ENCODE assay signal across 8 cellular contexts in genomic region chr11:3866206-3866605, GRCh38. TPM values are rescaled to one million over a fixed set of nuclear protein-coding genes. Genes with fewer than 3 reads are reported as not detected.
DNase-seq lines count a peak whose midpoint lies in the region; ATAC-seq and TF ChIP-seq lines count a peak whose summit lies in the region.

No MANE protein-coding gene starts in this region.

- H3K36me3 ChIP-seq in lower lobe of right lung: no peaks in the 10 kb centered on the region

- no peak overlapping the region for H3K4me3 ChIP-seq in lower lobe of right lung

- H3K4me1 ChIP-seq in lower lobe of right lung: peaks cover 58% of the 10 kb centered on the region

- no peaks in the 10 kb centered on the region for H3K9me3 ChIP-seq in lower lobe of right lung

- no peaks in the 10 kb centered on the region for H3K27me3 ChIP-seq in lower lobe of right lung (ENCODE audit: low read depth)

- H3K27ac Mint-ChIP-seq in activated T-helper 1 cell treated with anti-CD3 and anti-CD28 coated beads, Interleukin-12 subunit alpha, Interleukin-12 subunit beta, Interleukin-2, Interleukin-4 antibody, amounts not matched to agents 30 ng/mL and 10 ng/mL and 1 ng/mL, durations not matched to agents 14 hours and 24 hours and 36 hours: peak overlapping the region; percentile 83

- DNase-seq in CD1c-positive myeloid dendritic cell (ENCODE audit: extremely low spot score) (peak; percentile 45), lower lobe of right lung (peak; percentile 85), NCI-H510A (lab: John Stamatoyannopoulos, UW) (no peak), midbrain (lab: John Stamatoyannopoulos, UW) (no peak), NCI-H1417 treated with DMSO at 0.1 percent for 48 hours (lab: John Stamatoyannopoulos, UW) (no peak), hepatic stellate cell (ENCODE audit: low spot score) (no peak)
- no peak for DNase-seq in activated T-helper 1 cell treated with anti-CD3 and anti-CD28 coated beads, Interleukin-12 subunit alpha, Interleukin-12 subunit beta, Interleukin-2, Interleukin-4 antibody, amounts not matched to agents 30 ng/mL and 10 ng/mL and 1 ng/mL, durations not matched to agents 14 hours and 24 hours and 36 hours (ENCODE audit: low spot score)

- TF ChIP-seq CTCF in lower lobe of right lung (IDR thresholded peaks at IDR 0.05): no peak

- no peaks in the 10 kb centered on the region for H3K27me3 Mint-ChIP-seq in activated T-helper 1 cell treated with anti-CD3 and anti-CD28 coated beads, Interleukin-12 subunit alpha, Interleukin-12 subunit beta, Interleukin-2, Interleukin-4 antibody, amounts not matched to agents 30 ng/mL and 10 ng/mL and 1 ng/mL, durations not matched to agents 14 hours and 24 hours and 36 hours (ENCODE audit: insufficient read depth)

- peak overlapping the region; percentile 69 for H3K27ac ChIP-seq in lower lobe of right lung

- peak overlapping the region; percentile 28 for H3K4me3 Mint-ChIP-seq in activated T-helper 1 cell treated with anti-CD3 and anti-CD28 coated beads, Interleukin-12 subunit alpha, Interleukin-12 subunit beta, Interleukin-2, Interleukin-4 antibody, amounts not matched to agents 30 ng/mL and 10 ng/mL and 1 ng/mL, durations not matched to agents 14 hours and 24 hours and 36 hours

- peak; percentile 42 for ATAC-seq in HG02938 (IDR thresholded peaks at IDR 0.05; ENCODE audit: unreplicated experiment)
- peak; percentile 86 to 88 for ATAC-seq in lower lobe of right lung

- peaks cover 20% of the 10 kb centered on the region for H3K36me3 Mint-ChIP-seq in activated T-helper 1 cell treated with anti-CD3 and anti-CD28 coated beads, Interleukin-12 subunit alpha, Interleukin-12 subunit beta, Interleukin-2, Interleukin-4 antibody, amounts not matched to agents 30 ng/mL and 10 ng/mL and 1 ng/mL, durations not matched to agents 14 hours and 24 hours and 36 hours (ENCODE audit: low read depth)

- intact Hi-C loops in activated T-helper 1 cell treated with anti-CD3 and anti-CD28 coated beads, Interleukin-12 subunit alpha, Interleukin-12 subunit beta, Interleukin-2, Interleukin-4 antibody, amounts not matched to agents 30 ng/mL and 10 ng/mL and 1 ng/mL, durations not matched to agents 14 hours and 24 hours and 36 hours (cut with micrococcal nuclease): no loop called here
- intact Hi-C loops in lower lobe of right lung (cut with DNase I): no loop called here

- peaks cover 81% of the 10 kb centered on the region for H3K4me1 Mint-ChIP-seq in activated T-helper 1 cell treated with anti-CD3 and anti-CD28 coated beads, Interleukin-12 subunit alpha, Interleukin-12 subunit beta, Interleukin-2, Interleukin-4 antibody, amounts not matched to agents 30 ng/mL and 10 ng/mL and 1 ng/mL, durations not matched to agents 14 hours and 24 hours and 36 hours (ENCODE audit: low read depth)

- no peaks in the 10 kb centered on the region for H3K9me3 Mint-ChIP-seq in activated T-helper 1 cell treated with anti-CD3 and anti-CD28 coated beads, Interleukin-12 subunit alpha, Interleukin-12 subunit beta, Interleukin-2, Interleukin-4 antibody, amounts not matched to agents 30 ng/mL and 10 ng/mL and 1 ng/mL, durations not matched to agents 14 hours and 24 hours and 36 hours

RNA-seq across cellular contexts. Expression of gene STIM1, which starts 10.7 kb away (rescaled TPM):
- 61.7 and 68.0 TPM in 2 replicates for total RNA-seq in activated T-helper 1 cell treated with anti-CD3 and anti-CD28 coated beads, Interleukin-12 subunit alpha, Interleukin-12 subunit beta, Interleukin-2, Interleukin-4 antibody, amounts not matched to agents 30 ng/mL and 10 ng/mL and 1 ng/mL, durations not matched to agents 14 hours and 24 hours and 36 hours
- total RNA-seq in lower lobe of right lung: 59.5 TPM

RNA-seq across cellular contexts. Expression of gene RHOG, which starts 25.4 kb away (rescaled TPM):
- 170 and 179 TPM in 2 replicates for total RNA-seq in activated T-helper 1 cell treated with anti-CD3 and anti-CD28 coated beads, Interleukin-12 subunit alpha, Interleukin-12 subunit beta, Interleukin-2, Interleukin-4 antibody, amounts not matched to agents 30 ng/mL and 10 ng/mL and 1 ng/mL, durations not matched to agents 14 hours and 24 hours and 36 hours
- total RNA-seq in lower lobe of right lung: 86.5 TPM

RNA-seq across cellular contexts. Expression of gene PGAP2, which starts 57.8 kb away (rescaled TPM):
- total RNA-seq in activated T-helper 1 cell treated with anti-CD3 and anti-CD28 coated beads, Interleukin-12 subunit alpha, Interleukin-12 subunit beta, Interleukin-2, Interleukin-4 antibody, amounts not matched to agents 30 ng/mL and 10 ng/mL and 1 ng/mL, durations not matched to agents 14 hours and 24 hours and 36 hours: 29.8 and 30.1 TPM in 2 replicates
- total RNA-seq in lower lobe of right lung: 23.8 TPM

Comparison
In these comparisons a context has a peak if more than half of its experiments do, and no peak if none do; other contexts are left out.
1. DNase-seq: peak in CD1c-positive myeloid dendritic cell (single experiment) and lower lobe of right lung (single experiment); none in activated T-helper 1 cell treated with anti-CD3 and anti-CD28 coated beads, Interleukin-12 subunit alpha, Interleukin-12 subunit beta, Interleukin-2, Interleukin-4 antibody, amounts not matched to agents 30 ng/mL and 10 ng/mL and 1 ng/mL, durations not matched to agents 14 hours and 24 hours and 36 hours (single experiment), NCI-H510A (single experiment), midbrain (single experiment), NCI-H1417 treated with DMSO at 0.1 percent for 48 hours (single experiment) and hepatic stellate cell (single experiment).